29 cellular contexts compared by ENCODE assay signal in genomic region chr7:69245646-69246045, GRCh38.
DNase-seq lines count a peak whose midpoint lies in the region; ATAC-seq, FAIRE-seq and TF ChIP-seq lines count a peak whose summit lies in the region.
"Had no signal": no experiment of that assay in that cellular context is flagged by ENCODE, and none has a peak within 500 bp of the region (broad histone marks: within the 10 kb centered on the region; RNA-seq: fewer than 3 reads in every experiment).

No MANE protein-coding gene starts in this region.

- H3K9me3 ChIP-seq in HUES48 (ENCODE audit: control insufficient read depth, insufficient read depth, low read length): no peaks in the 10 kb centered on the region
- no peaks in the 10 kb centered on the region for H3K9me3 ChIP-seq in upper lobe of right lung
- H3K9me3 ChIP-seq: MG63, prostate gland, SJSA1, stomach, transverse colon had no signal

- H3K9ac ChIP-seq in HUES48 (ENCODE audit: low read depth, low read length): no peak overlapping the region

- H3K4me3 ChIP-seq in HUES48 (ENCODE audit: low read depth, low read length) (no peak overlapping the region), astrocyte of the cerebellum (ENCODE audit: low read depth, low read length) (no peak overlapping the region), upper lobe of right lung (no peak overlapping the region)
- H3K4me3 ChIP-seq: hepatocyte, MG63, prostate gland, SJSA1, smooth muscle cell, stomach, transverse colon had no signal

- ATAC-seq in upper lobe of right lung: no peak
- ATAC-seq: HCT116; naive thymus-derived CD4-positive, alpha-beta T cell had no signal

- no peak for FAIRE-seq in urothelium cell line (lab: Jason Lieb, UNC)
- FAIRE-seq: endothelial cell of umbilical vein, islet of Langerhans had no signal

- in situ Hi-C loops in astrocyte of the cerebellum (cut with HindIII; ENCODE audit: low sequenced_read_pairs): no loop called here

- TF ChIP-seq CTCF in astrocyte of the cerebellum (IDR thresholded peaks at IDR 0.05; ENCODE audit: low read depth, low read length, missing control alignments) (no peak), upper lobe of right lung (IDR thresholded peaks at IDR 0.05) (no peak)

- peaks cover 14% of the 10 kb centered on the region for H3K27me3 ChIP-seq in HUES48 (ENCODE audit: control insufficient read depth, insufficient read depth, low read length)
- no peaks in the 10 kb centered on the region for H3K27me3 ChIP-seq in upper lobe of right lung
- H3K27me3 ChIP-seq: hepatocyte, MG63, SJSA1, stomach, transverse colon had no signal

- H3K27ac ChIP-seq in HUES48 (ENCODE audit: low read depth, low read length) (peak overlapping the region; percentile 35), upper lobe of right lung (no peak overlapping the region)
- H3K27ac ChIP-seq: hepatocyte, prostate gland, SJSA1, stomach, transverse colon had no signal

- no peaks in the 10 kb centered on the region for H3K36me3 ChIP-seq in HUES48 (ENCODE audit: control insufficient read depth, insufficient read depth, low read length)
- H3K36me3 ChIP-seq in upper lobe of right lung: no peaks in the 10 kb centered on the region
- H3K36me3 ChIP-seq: MG63, prostate gland, SJSA1, stomach, transverse colon had no signal

- H3K4me1 ChIP-seq in HUES48 (ENCODE audit: control insufficient read depth, insufficient read depth, low read length) (no peaks in the 10 kb centered on the region), upper lobe of right lung (no peaks in the 10 kb centered on the region)
- H3K4me1 ChIP-seq: prostate gland, SJSA1, stomach, transverse colon had no signal

- peak; percentile 40 for DNase-seq in astrocyte of the cerebellum (ENCODE audit: low read depth)
- peak; percentile 48 for DNase-seq in medulla oblongata (ENCODE audit: extremely low spot score)
- peak; percentile 17 for DNase-seq in urothelium cell line (ENCODE audit: low spot score)
- DNase-seq in OCI-M1 (lab: John Stamatoyannopoulos, UW): no peak
- no peak for DNase-seq in SKM-1 treated with dmso at 0.1 percent for 144 hours (lab: John Stamatoyannopoulos, UW; ENCODE audit: unreplicated experiment)
- no peak for DNase-seq in upper lobe of right lung
- DNase-seq: activated CD4-positive, alpha-beta memory T cell treated with anti-CD3 and anti-CD28 coated beads, Interleukin-2, amount 10 ng/mL, durations not matched to agents 7 days and 5 days; activated gamma-delta T cell; activated T-cell treated with anti-CD3 and anti-CD28 coated beads for 4 hours; COR-L47; dermis blood vessel endothelial cell; DND-41; IMR-90; mammary epithelial cell; MG63; naive thymus-derived CD4-positive, alpha-beta T cell; NCI-H146; NCI-H2171 treated with DMSO at 0.1 percent for 48 hours; stimulated activated CD4-positive, alpha-beta T cell treated with anti-CD3 and anti-CD28 coated beads, Interleukin-4, amount 100 ng/mL, for 24 hours; stomach; transverse colon had no signal

- intact Hi-C loops in upper lobe of right lung (cut with DNase I): no loop called here

Comparison
In these comparisons a context has a peak if more than half of its experiments do, and no peak if none do; other contexts are left out.
1. DNase-seq: peak in astrocyte of the cerebellum (single experiment), medulla oblongata (single experiment) and urothelium cell line (single experiment); none in OCI-M1 (single experiment), SKM-1 treated with dmso at 0.1 percent for 144 hours (single experiment) and upper lobe of right lung (single experiment).